Comparison of ENCODE assay signal across 25 cellular contexts in the genomic region with DNA sequence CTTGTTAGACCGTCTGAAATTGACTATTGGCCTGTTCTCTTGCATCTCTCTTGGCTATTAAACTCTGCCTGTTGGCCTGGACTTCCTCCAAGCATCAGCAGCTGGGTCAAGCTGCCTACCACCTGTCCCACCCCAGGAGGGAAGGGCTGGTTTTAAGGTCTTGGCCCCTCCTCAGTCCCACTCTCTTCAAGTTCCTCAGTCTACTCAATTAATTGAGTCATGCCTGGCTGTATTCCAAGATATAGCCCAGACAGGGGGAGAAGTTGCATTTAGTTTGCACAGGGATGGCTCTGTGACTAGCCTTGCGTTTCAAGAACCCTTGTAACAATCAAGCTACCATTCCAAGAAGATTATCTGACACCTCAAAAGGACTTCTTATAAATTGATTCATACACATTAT.
A peak's percentile ranks its signal among the peaks of the same experiment; 100 is the strongest.
DNase-seq lines count a peak whose midpoint lies in the region; ATAC-seq, FAIRE-seq and TF ChIP-seq lines count a peak whose summit lies in the region.
"Had no signal": no experiment of that assay in that cellular context is flagged by ENCODE, and none has a peak within 500 bp of the region (broad histone marks: within the 10 kb centered on the region; RNA-seq: fewer than 3 reads in every experiment).

No MANE protein-coding gene starts in this region.

- H3K27me3 ChIP-seq in heart left ventricle (no peaks in the 10 kb centered on the region), astrocyte (ENCODE audit: insufficient read depth, low read length) (no peaks in the 10 kb centered on the region), kidney epithelial cell (ENCODE audit: control insufficient read depth, insufficient read depth, low read length) (no peaks in the 10 kb centered on the region)
- H3K27me3 ChIP-seq: hepatocyte, vagina had no signal

- H3K36me3 ChIP-seq in heart left ventricle (no peaks in the 10 kb centered on the region), astrocyte (ENCODE audit: insufficient read depth, low read length) (no peaks in the 10 kb centered on the region), kidney epithelial cell (ENCODE audit: control insufficient read depth, insufficient read depth, low read length) (no peaks in the 10 kb centered on the region)
- H3K36me3 ChIP-seq: vagina had no signal

- peaks cover 2% of the 10 kb centered on the region for H3K27me3 Mint-ChIP-seq in astrocyte (ENCODE audit: low read depth, unreplicated experiment)
- H3K27me3 Mint-ChIP-seq: effector memory CD8-positive, alpha-beta T cell had no signal

- H3K9me3 ChIP-seq in heart left ventricle = no peaks in the 10 kb centered on the region
- H3K9me3 ChIP-seq in astrocyte (ENCODE audit: insufficient read depth, low read depth, low read length) = no peaks in the 10 kb centered on the region
- H3K9me3 ChIP-seq: A549, vagina had no signal

- H3K4me1 ChIP-seq in heart left ventricle (peaks cover 0 to 2% (median 0%) of the 10 kb centered on the region in 12 donors), astrocyte (ENCODE audit: insufficient read depth, low read length) (no peaks in the 10 kb centered on the region)
- H3K4me1 ChIP-seq: A549, parathyroid adenoma had no signal

- no peak overlapping the region for H3K9ac ChIP-seq in astrocyte (ENCODE audit: low read length)
- H3K9ac ChIP-seq: parathyroid adenoma had no signal

- no peak for TF ChIP-seq CTCF in heart left ventricle (IDR thresholded peaks at IDR 0.05)
- no peak for TF ChIP-seq CTCF in astrocyte (IDR thresholded peaks at IDR 0.05; ENCODE audit: insufficient read depth, low read depth, low read length)
- no peak for TF ChIP-seq CTCF in kidney epithelial cell (IDR thresholded peaks at IDR 0.05; ENCODE audit: insufficient read depth, low read length, poor library complexity, severe bottlenecking)

- H3K4me3 Mint-ChIP-seq in astrocyte (ENCODE audit: unreplicated experiment) = no peak overlapping the region
- H3K4me3 Mint-ChIP-seq in stimulated activated effector memory CD8-positive, alpha-beta T cell treated with anti-CD3 and anti-CD28 coated beads, Interleukin-12 subunit alpha, Interleukin-12 subunit beta, amount 100 ng/mL, for 72 hours = no peak overlapping the region
- H3K4me3 Mint-ChIP-seq: effector memory CD8-positive, alpha-beta T cell; naive thymus-derived CD8-positive, alpha-beta T cell had no signal

- H3K27ac Mint-ChIP-seq in astrocyte (ENCODE audit: unreplicated experiment) = no peak overlapping the region
- no peak overlapping the region for H3K27ac Mint-ChIP-seq in stimulated activated effector memory CD8-positive, alpha-beta T cell treated with anti-CD3 and anti-CD28 coated beads, Interleukin-12 subunit alpha, Interleukin-12 subunit beta, amount 100 ng/mL, for 72 hours
- H3K27ac Mint-ChIP-seq: effector memory CD8-positive, alpha-beta T cell; naive thymus-derived CD8-positive, alpha-beta T cell had no signal

- no peak overlapping the region for H3K4me3 ChIP-seq in heart left ventricle
- H3K4me3 ChIP-seq in astrocyte (ENCODE audit: insufficient read depth, low read depth, low read length) = no peak overlapping the region
- no peak overlapping the region for H3K4me3 ChIP-seq in kidney epithelial cell (ENCODE audit: low read depth, low read length)
- H3K4me3 ChIP-seq: A549, hepatocyte, vagina had no signal

- H3K9me3 Mint-ChIP-seq in astrocyte (ENCODE audit: unreplicated experiment) = peaks cover 5% of the 10 kb centered on the region
- H3K9me3 Mint-ChIP-seq in stimulated activated effector memory CD8-positive, alpha-beta T cell treated with anti-CD3 and anti-CD28 coated beads, Interleukin-12 subunit alpha, Interleukin-12 subunit beta, amount 100 ng/mL, for 72 hours = peaks cover 7% of the 10 kb centered on the region

- no peak overlapping the region for H2AFZ ChIP-seq in astrocyte (ENCODE audit: low read depth, low read length)
- H2AFZ ChIP-seq: hepatocyte, parathyroid adenoma had no signal

- no peak for FAIRE-seq in astrocyte (lab: Jason Lieb, UNC)
- FAIRE-seq: A549, small intestine had no signal

- peaks cover 24% of the 10 kb centered on the region for H3K4me1 Mint-ChIP-seq in astrocyte (ENCODE audit: low read depth, unreplicated experiment)
- H3K4me1 Mint-ChIP-seq in stimulated activated effector memory CD8-positive, alpha-beta T cell treated with anti-CD3 and anti-CD28 coated beads, Interleukin-12 subunit alpha, Interleukin-12 subunit beta, amount 100 ng/mL, for 72 hours = no peaks in the 10 kb centered on the region
- H3K4me1 Mint-ChIP-seq: naive thymus-derived CD8-positive, alpha-beta T cell had no signal

- intact Hi-C loops in heart left ventricle (cut with DNase I) = no loop called here
- intact Hi-C loops in cardiac septum (cut with DNase I) = no loop called here

- H3K4me2 ChIP-seq in astrocyte (ENCODE audit: low read length) = no peak overlapping the region
- H3K4me2 ChIP-seq: A549, hepatocyte had no signal

- peak; percentile 56 to 93 (median 68) for ATAC-seq in heart left ventricle
- no peak for ATAC-seq in stimulated activated effector memory CD8-positive, alpha-beta T cell treated with anti-CD3 and anti-CD28 coated beads, Interleukin-12 subunit alpha, Interleukin-12 subunit beta, amount 100 ng/mL, for 72 hours
- ATAC-seq: A549; effector memory CD8-positive, alpha-beta T cell; naive thymus-derived CD8-positive, alpha-beta T cell had no signal

- WGBS in heart left ventricle, 4 donors = 68 to 73% (median 70%) methylated on average over 2 of the region's 2 CpGs

- H4K20me1 ChIP-seq in astrocyte (ENCODE audit: insufficient read depth, low read length) = no peaks in the 10 kb centered on the region

- peak in 4 of 5 donors; percentile 13 to 58 (median 42) for DNase-seq in heart left ventricle
- no peak for DNase-seq in cardiac septum (ENCODE audit: low spot score)
- DNase-seq in astrocyte (ENCODE audit: low read depth) = peak; percentile 63
- DNase-seq in kidney epithelial cell (ENCODE audit: low read depth) = peak; percentile 19
- no peak for DNase-seq in stimulated activated effector memory CD8-positive, alpha-beta T cell treated with anti-CD3 and anti-CD28 coated beads, Interleukin-12 subunit alpha, Interleukin-12 subunit beta, amount 100 ng/mL, for 72 hours (ENCODE audit: low spot score in 2 of 2)
- no peak for DNase-seq in stimulated activated CD4-positive, alpha-beta T cell treated with anti-CD3 and anti-CD28 coated beads, Interleukin-2, amount 100 ng/mL, for 48 hours
- DNase-seq in NCI-H1930 (lab: John Stamatoyannopoulos, UW) = no peak
- no peak for DNase-seq in Kasumi-1 (lab: John Stamatoyannopoulos, UW)
- DNase-seq: activated CD4-positive, alpha-beta T cell treated with anti-CD3 and anti-CD28 coated beads, Interleukin-2, amount 50 U/mL, for 4 hours; activated gamma-delta T cell treated with Interleukin-2 at 50 U/mL for 16 hours; amygdala; DMS53; effector memory CD8-positive, alpha-beta T cell; islet precursor cell; KG1; naive thymus-derived CD8-positive, alpha-beta T cell; NCI-H526; SHP77 treated with DMSO at 0.1 percent for 48 hours; small intestine; stimulated activated CD4-positive, alpha-beta T cell treated with anti-CD3 and anti-CD28 coated beads, Interleukin-4, amount 100 ng/mL, for 1 hour; T-helper 1 cell had no signal

- no peaks in the 10 kb centered on the region for H3K79me2 ChIP-seq in astrocyte (ENCODE audit: insufficient read depth, low read length)
- H3K79me2 ChIP-seq: hepatocyte, parathyroid adenoma had no signal

- no peak for TF ChIP-seq POLR2A in heart left ventricle (IDR thresholded peaks at IDR 0.05)

- no peaks in the 10 kb centered on the region for H3K36me3 Mint-ChIP-seq in astrocyte (ENCODE audit: low read depth, unreplicated experiment)
- no peaks in the 10 kb centered on the region for H3K36me3 Mint-ChIP-seq in stimulated activated effector memory CD8-positive, alpha-beta T cell treated with anti-CD3 and anti-CD28 coated beads, Interleukin-12 subunit alpha, Interleukin-12 subunit beta, amount 100 ng/mL, for 72 hours
- H3K36me3 Mint-ChIP-seq: naive thymus-derived CD8-positive, alpha-beta T cell had no signal

- no peak overlapping the region for H3K27ac ChIP-seq in heart left ventricle
- H3K27ac ChIP-seq in astrocyte (ENCODE audit: low read depth, low read length) = no peak overlapping the region
- H3K27ac ChIP-seq: A549, hepatocyte, parathyroid adenoma, vagina had no signal

Comparison
In these comparisons a context has a peak if more than half of its experiments do, and no peak if none do; other contexts are left out.
1. DNase-seq: peak in heart left ventricle (4 of 5), astrocyte (single experiment) and kidney epithelial cell (single experiment); none in cardiac septum (single experiment), stimulated activated effector memory CD8-positive, alpha-beta T cell treated with anti-CD3 and anti-CD28 coated beads, Interleukin-12 subunit alpha, Interleukin-12 subunit beta, amount 100 ng/mL, for 72 hours (0 of 2), stimulated activated CD4-positive, alpha-beta T cell treated with anti-CD3 and anti-CD28 coated beads, Interleukin-2, amount 100 ng/mL, for 48 hours (0 of 2), NCI-H1930 (0 of 2) and Kasumi-1 (0 of 2).